Comparison of ENCODE assay signal across 15 cellular contexts in genomic region chr9:88767504-88767790, GRCh38.
"Had no signal": no experiment of that assay in that cellular context is flagged by ENCODE, and none has a peak within 500 bp of the region (broad histone marks: within the 10 kb centered on the region; RNA-seq: fewer than 3 reads in every experiment).

No MANE protein-coding gene starts in this region.

- H3K9me3 ChIP-seq: testis, upper lobe of right lung had no signal

- DNase-seq: activated B cell treated with CpG ODN at 0.5 μM for 24 hours; activated CD4-positive, alpha-beta T cell treated with anti-CD3 and anti-CD28 coated beads, Interleukin-2, amount 10 ng/mL, durations not matched to agents 7 days and 5 days; activated naive CD4-positive, alpha-beta T cell treated with anti-CD3 and anti-CD28 coated beads, Interleukin-2, amount 10 ng/mL, durations not matched to agents 7 days and 5 days; activated T-cell treated with anti-CD3 and anti-CD28 coated beads for 4 hours; cerebellar nuclear complex; left ventricle myocardium superior; stimulated activated CD4-positive, alpha-beta T cell treated with anti-CD3 and anti-CD28 coated beads, Interleukin-4, amount 100 ng/mL, for 4 hours; stimulated activated naive CD8-positive, alpha-beta T cell treated with anti-CD3 and anti-CD28 coated beads, Interleukin-15, amount 100 ng/mL, for 72 hours; T-helper 17 cell; testis; upper lobe of right lung had no signal

- H3K27ac Mint-ChIP-seq: activated B cell treated with CpG ODN at 0.5 μM for 24 hours; activated CD4-positive, alpha-beta T cell treated with anti-CD3 and anti-CD28 coated beads, Interleukin-2, amount 10 ng/mL, durations not matched to agents 7 days and 5 days; activated naive CD4-positive, alpha-beta T cell treated with anti-CD3 and anti-CD28 coated beads, Interleukin-2, amount 10 ng/mL, durations not matched to agents 7 days and 5 days; activated T-helper 2 cell treated with anti-CD3 and anti-CD28 coated beads, Interferon-gamma antibody, Interleukin-2, Interleukin-4, amounts not matched to agents 10 μg/mL and 5 μg/mL and 100 μg/mL, durations not matched to agents 14 hours and 24 hours and 36 hours; dendritic cell treated with granulocyte-macrophage colony-stimulating factor and Interleukin-4, amounts not matched to agents 40 ng/mL and 50 ng/mL, for 4 days; stimulated activated naive CD8-positive, alpha-beta T cell treated with anti-CD3 and anti-CD28 coated beads, Interleukin-15, amount 100 ng/mL, for 72 hours; T-helper 17 cell had no signal

- H3K4me3 Mint-ChIP-seq: activated B cell treated with CpG ODN at 0.5 μM for 24 hours; activated CD4-positive, alpha-beta T cell treated with anti-CD3 and anti-CD28 coated beads, Interleukin-2, amount 10 ng/mL, durations not matched to agents 7 days and 5 days; activated naive CD4-positive, alpha-beta T cell treated with anti-CD3 and anti-CD28 coated beads, Interleukin-2, amount 10 ng/mL, durations not matched to agents 7 days and 5 days; dendritic cell treated with granulocyte-macrophage colony-stimulating factor and Interleukin-4, amounts not matched to agents 40 ng/mL and 50 ng/mL, for 4 days; stimulated activated naive CD8-positive, alpha-beta T cell treated with anti-CD3 and anti-CD28 coated beads, Interleukin-15, amount 100 ng/mL, for 72 hours; T-helper 17 cell had no signal

- FAIRE-seq: frontal cortex, TTC549 had no signal

- H3K36me3 ChIP-seq: upper lobe of right lung had no signal

- H3K4me1 ChIP-seq: testis, upper lobe of right lung had no signal

- H3K36me3 Mint-ChIP-seq: activated naive CD4-positive, alpha-beta T cell treated with anti-CD3 and anti-CD28 coated beads, Interleukin-2, amount 10 ng/mL, durations not matched to agents 7 days and 5 days had no signal

- H3K27me3 ChIP-seq: testis, upper lobe of right lung had no signal

- H3K9me3 Mint-ChIP-seq: activated B cell treated with CpG ODN at 0.5 μM for 24 hours; activated CD4-positive, alpha-beta T cell treated with anti-CD3 and anti-CD28 coated beads, Interleukin-2, amount 10 ng/mL, durations not matched to agents 7 days and 5 days; activated naive CD4-positive, alpha-beta T cell treated with anti-CD3 and anti-CD28 coated beads, Interleukin-2, amount 10 ng/mL, durations not matched to agents 7 days and 5 days; activated T-helper 2 cell treated with anti-CD3 and anti-CD28 coated beads, Interferon-gamma antibody, Interleukin-2, Interleukin-4, amounts not matched to agents 10 μg/mL and 5 μg/mL and 100 μg/mL, durations not matched to agents 14 hours and 24 hours and 36 hours; dendritic cell treated with granulocyte-macrophage colony-stimulating factor and Interleukin-4, amounts not matched to agents 40 ng/mL and 50 ng/mL, for 4 days; stimulated activated naive CD8-positive, alpha-beta T cell treated with anti-CD3 and anti-CD28 coated beads, Interleukin-15, amount 100 ng/mL, for 72 hours had no signal

- H3K4me3 ChIP-seq: testis, upper lobe of right lung had no signal

- H3K4me1 Mint-ChIP-seq: activated B cell treated with CpG ODN at 0.5 μM for 24 hours; activated CD4-positive, alpha-beta T cell treated with anti-CD3 and anti-CD28 coated beads, Interleukin-2, amount 10 ng/mL, durations not matched to agents 7 days and 5 days; activated naive CD4-positive, alpha-beta T cell treated with anti-CD3 and anti-CD28 coated beads, Interleukin-2, amount 10 ng/mL, durations not matched to agents 7 days and 5 days; T-helper 17 cell had no signal

- H3K27me3 Mint-ChIP-seq: activated naive CD4-positive, alpha-beta T cell treated with anti-CD3 and anti-CD28 coated beads, Interleukin-2, amount 10 ng/mL, durations not matched to agents 7 days and 5 days had no signal
